In the genomic region with DNA sequence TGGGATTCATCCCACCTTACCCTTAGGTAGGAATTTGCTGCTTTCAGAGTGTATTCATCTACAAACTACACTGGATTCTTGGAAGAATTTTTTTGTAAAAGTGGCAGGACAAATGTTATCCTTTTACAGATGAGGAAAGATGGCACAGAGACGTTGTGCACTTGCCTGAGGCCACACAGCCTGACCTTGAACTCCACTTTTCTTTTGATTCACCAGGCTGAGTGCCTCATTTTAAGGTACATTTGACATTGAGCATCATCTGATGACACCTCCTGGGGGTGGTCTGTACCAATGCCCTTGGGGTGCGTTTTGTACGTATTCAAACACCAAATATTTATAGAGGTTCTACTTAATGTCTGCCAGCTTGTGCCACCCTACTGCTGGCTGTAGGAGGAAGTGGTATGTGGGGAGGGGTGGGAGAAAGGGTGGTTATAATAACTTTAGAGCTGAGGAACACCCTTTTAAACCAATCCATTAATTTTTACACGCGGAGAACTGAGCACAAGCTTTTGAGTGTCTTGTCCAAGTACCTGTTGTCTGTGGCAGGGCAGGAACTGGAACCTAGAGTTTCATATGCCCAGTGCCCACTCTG, we compare ENCODE assay signal across 1 cellular context.
TF ChIP-seq lines count a peak whose summit lies in the region.

No MANE protein-coding gene starts in this region.

TF ChIP-seq in GM23338, 12 proteins besides CTCF, POLR2A, EP300 and RAD21 (continued from another document):
- TF ChIP-seq CREB1 (CRISPR knock-in tag; IDR thresholded peaks at IDR 0.05; ENCODE audit: low read depth) (no peak), NANOG (IDR thresholded peaks at IDR 0.05; ENCODE audit: borderline replicate concordance) (no peak), ZNF114 (CRISPR knock-in tag; IDR thresholded peaks at IDR 0.05) (no peak), EZH2 (IDR thresholded peaks at IDR 0.05; ENCODE audit: low read depth, unreplicated experiment) (no peak), EZH2phosphoT487 (IDR thresholded peaks at IDR 0.05; ENCODE audit: unreplicated experiment) (no peak), POLR2AphosphoS5 (IDR thresholded peaks at IDR 0.05; ENCODE audit: low read depth) (no peak), STAT1 (IDR thresholded peaks at IDR 0.05; ENCODE audit: unreplicated experiment) (no peak), ZNF331 (CRISPR knock-in tag; IDR thresholded peaks at IDR 0.05; ENCODE audit: low read depth) (no peak), JUNB (IDR thresholded peaks at IDR 0.05; ENCODE audit: unreplicated experiment) (no peak)
- TF ChIP-seq, protein P1, sequence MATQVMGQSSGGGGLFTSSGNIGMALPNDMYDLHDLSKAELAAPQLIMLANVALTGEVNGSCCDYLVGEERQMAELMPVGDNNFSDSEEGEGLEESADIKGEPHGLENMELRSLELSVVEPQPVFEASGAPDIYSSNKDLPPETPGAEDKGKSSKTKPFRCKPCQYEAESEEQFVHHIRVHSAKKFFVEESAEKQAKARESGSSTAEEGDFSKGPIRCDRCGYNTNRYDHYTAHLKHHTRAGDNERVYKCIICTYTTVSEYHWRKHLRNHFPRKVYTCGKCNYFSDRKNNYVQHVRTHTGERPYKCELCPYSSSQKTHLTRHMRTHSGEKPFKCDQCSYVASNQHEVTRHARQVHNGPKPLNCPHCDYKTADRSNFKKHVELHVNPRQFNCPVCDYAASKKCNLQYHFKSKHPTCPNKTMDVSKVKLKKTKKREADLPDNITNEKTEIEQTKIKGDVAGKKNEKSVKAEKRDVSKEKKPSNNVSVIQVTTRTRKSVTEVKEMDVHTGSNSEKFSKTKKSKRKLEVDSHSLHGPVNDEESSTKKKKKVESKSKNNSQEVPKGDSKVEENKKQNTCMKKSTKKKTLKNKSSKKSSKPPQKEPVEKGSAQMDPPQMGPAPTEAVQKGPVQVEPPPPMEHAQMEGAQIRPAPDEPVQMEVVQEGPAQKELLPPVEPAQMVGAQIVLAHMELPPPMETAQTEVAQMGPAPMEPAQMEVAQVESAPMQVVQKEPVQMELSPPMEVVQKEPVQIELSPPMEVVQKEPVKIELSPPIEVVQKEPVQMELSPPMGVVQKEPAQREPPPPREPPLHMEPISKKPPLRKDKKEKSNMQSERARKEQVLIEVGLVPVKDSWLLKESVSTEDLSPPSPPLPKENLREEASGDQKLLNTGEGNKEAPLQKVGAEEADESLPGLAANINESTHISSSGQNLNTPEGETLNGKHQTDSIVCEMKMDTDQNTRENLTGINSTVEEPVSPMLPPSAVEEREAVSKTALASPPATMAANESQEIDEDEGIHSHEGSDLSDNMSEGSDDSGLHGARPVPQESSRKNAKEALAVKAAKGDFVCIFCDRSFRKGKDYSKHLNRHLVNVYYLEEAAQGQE (IDR thresholded peaks at IDR 0.05; ENCODE audit: unreplicated experiment): no peak
